In genomic region chr5:168288349-168289245, GRCh38 we compare ENCODE assay signal across 13 cellular contexts. TPM values are rescaled to one million over a fixed set of nuclear protein-coding genes. Genes with fewer than 3 reads are reported as not detected.
A peak's percentile ranks its signal among the peaks of the same experiment; 100 is the strongest.
DNase-seq lines count a peak whose midpoint lies in the region; ATAC-seq and TF ChIP-seq lines count a peak whose summit lies in the region.
"Had no signal": no experiment of that assay in that cellular context is flagged by ENCODE, and none has a peak within 500 bp of the region (broad histone marks: within the 10 kb centered on the region; RNA-seq: fewer than 3 reads in every experiment).

No MANE protein-coding gene starts in this region.

- DNase-seq in NCI-H526 (lab: John Stamatoyannopoulos, UW) (peak; percentile 17 to 29), NCI-H526 treated with DMSO at 0.1 percent for 48 hours (lab: John Stamatoyannopoulos, UW) (no peak), epithelial cell of esophagus (ENCODE audit: low read depth) (peak; percentile 96), mucosa of gallbladder (ENCODE audit: low spot score) (peak; percentile 89), AML-193 (lab: John Stamatoyannopoulos, UW) (no peak)
- DNase-seq in activated CD4-positive, alpha-beta T cell treated with anti-CD3 and anti-CD28 coated beads, Interleukin-2, amount 50 U/mL, for 4 hours: no peak
- DNase-seq: activated CD4-positive, alpha-beta T cell treated with anti-CD3 and anti-CD28 coated beads, Interleukin-2, amount 10 ng/mL, durations not matched to agents 24 days and 14 days; activated naive CD4-positive, alpha-beta T cell treated with anti-CD3 and anti-CD28 coated beads, Interleukin-2, amount 10 ng/mL, durations not matched to agents 7 days and 5 days; hippocampal formation; NCI-H2227 treated with DMSO at 0.1 percent for 48 hours; stimulated activated CD4-positive, alpha-beta T cell treated with anti-CD3 and anti-CD28 coated beads, Interleukin-1b, Interleukin-23, amount 100 ng/mL, for 48 hours had no signal

- no peak for TF ChIP-seq CTCF in epithelial cell of esophagus (IDR thresholded peaks at IDR 0.05; ENCODE audit: insufficient read depth, low read depth, low read length, missing control alignments)

- no peak for ATAC-seq in GM18907 (IDR thresholded peaks at IDR 0.05; ENCODE audit: unreplicated experiment)
- ATAC-seq in HG02623 (IDR thresholded peaks at IDR 0.05; ENCODE audit: unreplicated experiment): no peak

- H3K4me3 ChIP-seq in epithelial cell of esophagus (ENCODE audit: low read length): peak overlapping the region; percentile 47

RNA-seq across cellular contexts. Expression of gene WWC1, which starts 2.8 kb away (rescaled TPM):
- 58.4 TPM for total RNA-seq in mucosa of gallbladder

Comparison
In these comparisons a context has a peak if more than half of its experiments do, and no peak if none do; other contexts are left out.
1. DNase-seq: peak in NCI-H526 (2 of 2), epithelial cell of esophagus (single experiment) and mucosa of gallbladder (single experiment); none in NCI-H526 treated with DMSO at 0.1 percent for 48 hours (single experiment), activated CD4-positive, alpha-beta T cell treated with anti-CD3 and anti-CD28 coated beads, Interleukin-2, amount 50 U/mL, for 4 hours (0 of 2) and AML-193 (0 of 2).